Comparison of ENCODE assay signal across 8 cellular contexts in the genomic region with DNA sequence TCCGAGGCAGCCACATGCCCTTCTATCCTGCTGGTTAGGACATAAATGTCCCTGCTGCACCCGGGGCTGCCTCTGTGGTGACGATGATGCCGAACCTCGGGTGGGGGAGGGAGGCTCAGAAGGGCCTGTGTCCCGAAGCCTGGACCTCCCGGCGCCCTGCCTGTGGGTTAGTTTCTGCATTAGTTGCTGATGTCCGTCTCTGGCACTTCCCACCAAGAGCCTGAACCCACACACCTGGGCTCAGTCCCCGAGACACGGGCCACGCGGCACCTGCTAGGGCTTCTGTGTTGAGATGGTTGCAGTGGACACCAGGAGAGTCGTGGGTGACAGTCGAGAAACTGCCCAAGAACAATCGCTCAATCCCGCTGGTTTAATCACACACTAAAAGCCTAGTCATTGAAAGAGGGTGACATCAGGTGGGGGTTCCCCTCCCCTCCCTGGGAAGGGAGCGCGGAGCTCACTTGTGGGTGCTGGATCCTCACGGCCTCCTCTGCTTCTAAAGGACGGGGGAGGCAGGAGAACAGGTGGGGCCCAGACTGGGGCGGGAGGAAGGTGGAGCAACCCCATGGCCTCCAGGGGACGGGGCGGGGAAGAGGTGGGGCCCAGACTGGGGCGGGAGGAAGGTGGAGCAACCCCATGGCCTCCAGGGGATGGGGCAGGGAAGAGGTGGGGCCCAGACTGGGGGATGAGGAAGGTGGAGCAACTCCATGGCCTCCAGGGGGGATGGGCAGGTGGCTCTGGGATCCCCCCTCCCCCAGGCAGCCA. TPM values are rescaled to one million over a fixed set of nuclear protein-coding genes. Genes with fewer than 3 reads are reported as not detected.
DNase-seq lines count a peak whose midpoint lies in the region; ATAC-seq, FAIRE-seq and TF ChIP-seq lines count a peak whose summit lies in the region.
"Not testable (repeated sequence)": the region's sequence is repeated elsewhere in the genome, so short reads cannot be mapped to it uniquely, and the experiment has no call there.

No MANE protein-coding gene starts in this region.

- POLR2A ChIA-PET in WTC11 (lab: Charles Lee) = not testable (repeated sequence)

- not testable (repeated sequence) for H3K36me3 Mint-ChIP-seq in WTC11; activated naive CD8-positive, alpha-beta T cell treated with anti-CD3 and anti-CD28 coated beads, Interleukin-2, amount 50 U/mL, for 24 hours (ENCODE audit: low read depth)

- H3K27me3 Mint-ChIP-seq in WTC11 (ENCODE audit: low read depth); activated naive CD8-positive, alpha-beta T cell treated with anti-CD3 and anti-CD28 coated beads, Interleukin-2, amount 50 U/mL, for 24 hours: not testable (repeated sequence)

- 0 out of 2 replicates have a peak overlapping the region, but pooled peaks have one; percentile 23 for H3K27ac Mint-ChIP-seq in WTC11
- not testable (repeated sequence) for H3K27ac Mint-ChIP-seq in activated naive CD8-positive, alpha-beta T cell treated with anti-CD3 and anti-CD28 coated beads, Interleukin-2, amount 50 U/mL, for 24 hours

- peaks cover 25% of the 10 kb centered on the region for H3K4me1 Mint-ChIP-seq in WTC11
- peaks cover 13% of the 10 kb centered on the region for H3K4me1 Mint-ChIP-seq in activated naive CD8-positive, alpha-beta T cell treated with anti-CD3 and anti-CD28 coated beads, Interleukin-2, amount 50 U/mL, for 24 hours

- peak overlapping the region in 4 of 11 experiments; percentile 60 to 71 (median 64); a peak in 10 of 22 replicates for H3K27ac ChIP-seq in BLaER1 treated with 17β-estradiol and CSF1 and Interleukin-3, amounts not matched to agents 10 nM and 100 nM
- not testable (repeated sequence) for H3K27ac ChIP-seq in iPS DF 6.9 (ENCODE audit: low read length); small intestine (ENCODE audit: low read depth in 1 of 2, low read length in 1 of 2)

- CTCF ChIA-PET in WTC11 (lab: Charles Lee) = not testable (repeated sequence)

- peaks cover 3 to 19% (median 10%) of the 10 kb centered on the region in 11 experiments; a peak in 16 of 22 replicates for H3K9me3 ChIP-seq in BLaER1 treated with 17β-estradiol and CSF1 and Interleukin-3, amounts not matched to agents 10 nM and 100 nM (replicated peaks in 1 of 11)
- H3K9me3 ChIP-seq in iPS DF 6.9 (ENCODE audit: control insufficient read depth, insufficient read depth, low read length); small intestine (ENCODE audit: control insufficient read depth, low read depth): not testable (repeated sequence)

- H3K9me3 Mint-ChIP-seq in WTC11; activated naive CD8-positive, alpha-beta T cell treated with anti-CD3 and anti-CD28 coated beads, Interleukin-2, amount 50 U/mL, for 24 hours: not testable (repeated sequence)

- peak overlapping the region in 4 of 11 experiments; percentile 36 to 60 (median 52); a peak in 5 of 22 replicates for H3K9ac ChIP-seq in BLaER1 treated with 17β-estradiol and CSF1 and Interleukin-3, amounts not matched to agents 10 nM and 100 nM

- no CpG with 5 or more reads among the region's 25 CpGs for WGBS in iPS DF 6.9 (ENCODE audit: insufficient coverage, insufficient read length)
- 12 to 40% (median 35%) methylated on average over 18 to 25 of the region's 25 CpGs for WGBS in small intestine, 3 donors

- ATAC-seq in GM19351 (IDR thresholded peaks at IDR 0.05; ENCODE audit: unreplicated experiment) (peak; percentile 99), HG03025 (IDR thresholded peaks at IDR 0.05; ENCODE audit: low FRiP score, unreplicated experiment) (peak; percentile 78), WTC11 (peak; percentile 94)
- ATAC-seq in activated naive CD8-positive, alpha-beta T cell treated with anti-CD3 and anti-CD28 coated beads, Interleukin-2, amount 50 U/mL, for 24 hours = peak; percentile 97

- peak overlapping the region; percentile 27; the same call in 1 of the 2 replicates for H3K4me3 Mint-ChIP-seq in WTC11
- not testable (repeated sequence) for H3K4me3 Mint-ChIP-seq in activated naive CD8-positive, alpha-beta T cell treated with anti-CD3 and anti-CD28 coated beads, Interleukin-2, amount 50 U/mL, for 24 hours

- not testable (repeated sequence) for FAIRE-seq in small intestine (lab: Jason Lieb, UNC)

- not testable (repeated sequence) for H3K4me3 ChIP-seq in BLaER1 treated with 17β-estradiol and CSF1 and Interleukin-3, amounts not matched to agents 10 nM and 100 nM; iPS DF 6.9 (ENCODE audit: low read length); small intestine (ENCODE audit: low read depth in 1 of 2, low read length in 2 of 2)

- peak overlapping the region; percentile 42 to 77 (median 70); a peak in 20 of 22 replicates for H3K4me2 ChIP-seq in BLaER1 treated with 17β-estradiol and CSF1 and Interleukin-3, amounts not matched to agents 10 nM and 100 nM

- not testable (repeated sequence) for TF ChIP-seq CTCF in WTC11 (IDR thresholded peaks at IDR 0.05)

- H3K36me3 ChIP-seq in BLaER1 treated with 17β-estradiol and CSF1 and Interleukin-3, amounts not matched to agents 10 nM and 100 nM; iPS DF 6.9 (ENCODE audit: control insufficient read depth, insufficient read depth, low read length); small intestine (ENCODE audit: control insufficient read depth in 2 of 2, insufficient read depth in 2 of 2, low read length in 2 of 2): not testable (repeated sequence)

- peaks cover 0 to 30% (median 24%) of the 10 kb centered on the region in 10 experiments; a peak in 16 of 20 replicates for H3K4me1 ChIP-seq in BLaER1 treated with 17β-estradiol and CSF1 and Interleukin-3, amounts not matched to agents 10 nM and 100 nM
- not testable (repeated sequence) for H3K4me1 ChIP-seq in iPS DF 6.9 (ENCODE audit: control insufficient read depth, insufficient read depth, low read length); small intestine (ENCODE audit: control insufficient read depth in 2 of 2, insufficient read depth in 1 of 2, low read depth in 1 of 2, low read length in 1 of 2)

- H4K20me1 ChIP-seq in BLaER1 treated with 17β-estradiol and CSF1 and Interleukin-3, amounts not matched to agents 10 nM and 100 nM = not testable (repeated sequence)

- DNase-seq in NCI-H526 (lab: John Stamatoyannopoulos, UW) (peak; percentile 86 to 97), WTC11 (ENCODE audit: low spot score) (peak; percentile 74), iPS DF 6.9 (ENCODE audit: low read depth, low spot score) (peak; percentile 81), small intestine (peak; percentile 76)
- peak; percentile 70 for DNase-seq in activated naive CD8-positive, alpha-beta T cell treated with anti-CD3 and anti-CD28 coated beads, Interleukin-2, amount 50 U/mL, for 24 hours

- peaks cover 0 to 14% (median 0%) of the 10 kb centered on the region in 11 experiments; a peak in 2 of 22 replicates for H3K27me3 ChIP-seq in BLaER1 treated with 17β-estradiol and CSF1 and Interleukin-3, amounts not matched to agents 10 nM and 100 nM
- not testable (repeated sequence) for H3K27me3 ChIP-seq in iPS DF 6.9 (ENCODE audit: control insufficient read depth, insufficient read depth, low read length); small intestine (ENCODE audit: control insufficient read depth in 2 of 2, insufficient read depth in 2 of 2, low read length in 2 of 2)

TF ChIP-seq in WTC11, 78 proteins besides CTCF, POLR2A, EP300 and RAD21:
- TF ChIP-seq SP1 (CRISPR knock-in tag; conservative IDR thresholded peaks at IDR 0.05) = 0 out of 2 replicates have a peak, but pooled peaks have one; percentile 10

RNA-seq across cellular contexts. Expression of a gene that starts 29.0 kb away (rescaled TPM):
- 59.4 to 76.3 TPM (median 63.4 TPM) in 3 replicates for total RNA-seq in WTC11 (2021)
- polyA plus RNA-seq in small intestine = 10 to 100 TPM; 19.7 to 34.7 (median 34.6) TPM
